Comparison of ENCODE assay signal across 38 cellular contexts in genomic region chr5:44011518-44011917, GRCh38.
"Had no signal": no experiment of that assay in that cellular context is flagged by ENCODE, and none has a peak within 500 bp of the region (broad histone marks: within the 10 kb centered on the region; RNA-seq: fewer than 3 reads in every experiment).

No MANE protein-coding gene starts in this region.

- H3K4me1 Mint-ChIP-seq: activated CD4-positive, alpha-beta memory T cell treated with anti-CD3 and anti-CD28 coated beads, Interleukin-2, amount 10 ng/mL, durations not matched to agents 7 days and 5 days; activated CD4-positive, alpha-beta T cell treated with anti-CD3 and anti-CD28 coated beads for 36 hours; activated CD4-positive, alpha-beta T cell treated with anti-CD3 and anti-CD28 coated beads, Interleukin-2, amount 10 ng/mL, durations not matched to agents 7 days and 5 days; activated CD8-positive, alpha-beta memory T cell treated with anti-CD3 and anti-CD28 coated beads, Interleukin-2, amount 10 ng/mL, durations not matched to agents 7 days and 5 days; activated naive CD4-positive, alpha-beta T cell treated with anti-CD3 and anti-CD28 coated beads, Interleukin-2, amount 10 ng/mL, durations not matched to agents 7 days and 5 days; activated naive CD4-positive, alpha-beta T cell treated with anti-CD3 and anti-CD28 coated beads, Interleukin-2, amount 50 U/mL, for 24 hours; activated naive CD8-positive, alpha-beta T cell treated with anti-CD3 and anti-CD28 coated beads, Interleukin-2, amount 10 ng/mL, durations not matched to agents 7 days and 5 days; activated naive CD8-positive, alpha-beta T cell treated with anti-CD3 and anti-CD28 coated beads, Interleukin-2, amount 50 U/mL, for 24 hours; brain; central memory CD8-positive, alpha-beta T cell; WTC11 had no signal

- H3K4me1 ChIP-seq: ascending aorta had no signal

- H3K9me3 ChIP-seq: ascending aorta had no signal

- H3K36me3 Mint-ChIP-seq: activated CD8-positive, alpha-beta memory T cell treated with anti-CD3 and anti-CD28 coated beads, Interleukin-2, amount 10 ng/mL, durations not matched to agents 7 days and 5 days; activated naive CD4-positive, alpha-beta T cell treated with anti-CD3 and anti-CD28 coated beads, Interleukin-2, amount 10 ng/mL, durations not matched to agents 7 days and 5 days; activated naive CD4-positive, alpha-beta T cell treated with anti-CD3 and anti-CD28 coated beads, Interleukin-2, amount 50 U/mL, for 24 hours; activated naive CD8-positive, alpha-beta T cell treated with anti-CD3 and anti-CD28 coated beads, Interleukin-2, amount 10 ng/mL, durations not matched to agents 7 days and 5 days; brain had no signal

- H3K27ac ChIP-seq: ascending aorta, cardiac muscle cell, WERI-Rb-1 had no signal

- H3K27me3 ChIP-seq: ascending aorta, cardiac muscle cell had no signal

- FAIRE-seq: bronchial epithelial cell had no signal

- DNase-seq: activated CD4-positive, alpha-beta memory T cell treated with anti-CD3 and anti-CD28 coated beads, Interleukin-2, amount 10 ng/mL, durations not matched to agents 7 days and 5 days; activated CD4-positive, alpha-beta T cell treated with anti-CD3 and anti-CD28 coated beads for 1 hour; activated CD4-positive, alpha-beta T cell treated with anti-CD3 and anti-CD28 coated beads for 36 hours; activated CD4-positive, alpha-beta T cell treated with anti-CD3 and anti-CD28 coated beads for 48 hours; activated CD4-positive, alpha-beta T cell treated with anti-CD3 and anti-CD28 coated beads, Interleukin-2, amount 10 ng/mL, durations not matched to agents 7 days and 5 days; activated CD4-positive, alpha-beta T cell treated with anti-CD3 and anti-CD28 coated beads, Interleukin-2, amount 50 U/mL, for 48 hours; activated CD4-positive, CD25-positive, alpha-beta regulatory T cell; activated CD8-positive, alpha-beta memory T cell treated with anti-CD3 and anti-CD28 coated beads for 24 hours; activated CD8-positive, alpha-beta memory T cell treated with anti-CD3 and anti-CD28 coated beads, Interleukin-2, amount 10 ng/mL, durations not matched to agents 7 days and 5 days; activated CD8-positive, alpha-beta memory T cell treated with anti-CD3 and anti-CD28 coated beads, Interleukin-2, amount 50 U/mL, for 48 hours; activated CD8-positive, alpha-beta T cell treated with anti-CD3 and anti-CD28 coated beads, Interleukin-2, amount 10 ng/mL, durations not matched to agents 7 days and 5 days; activated effector memory CD4-positive, alpha-beta T cell treated with Interleukin-2 at 50 U/mL for 16 hours; activated gamma-delta T cell; activated naive CD4-positive, alpha-beta T cell treated with anti-CD3 and anti-CD28 coated beads, Interleukin-2, amount 10 ng/mL, durations not matched to agents 7 days and 5 days; activated naive CD4-positive, alpha-beta T cell treated with Interleukin-2 at 50 U/mL for 16 hours; activated naive CD8-positive, alpha-beta T cell treated with anti-CD3 and anti-CD28 coated beads, Interleukin-2, amount 10 ng/mL, durations not matched to agents 7 days and 5 days; activated naive CD8-positive, alpha-beta T cell treated with anti-CD3 and anti-CD28 coated beads, Interleukin-2, amount 50 U/mL, for 24 hours; activated T-cell treated with anti-CD3 and anti-CD28 coated beads, Interleukin-2, amount 50 U/mL, for 24 hours; activated T-cell treated with anti-CD3 and anti-CD28 coated beads, Interleukin-2, amount 50 U/mL, for 48 hours; amygdala; anterior cingulate cortex; caudate nucleus; cerebellar nuclear complex; T-helper 2 cell; T-helper 9 cell; WERI-Rb-1 had no signal

- H3K27ac Mint-ChIP-seq: activated CD4-positive, alpha-beta memory T cell treated with anti-CD3 and anti-CD28 coated beads, Interleukin-2, amount 10 ng/mL, durations not matched to agents 7 days and 5 days; activated CD4-positive, alpha-beta T cell treated with anti-CD3 and anti-CD28 coated beads for 36 hours; activated CD4-positive, alpha-beta T cell treated with anti-CD3 and anti-CD28 coated beads, Interleukin-2, amount 10 ng/mL, durations not matched to agents 7 days and 5 days; activated CD8-positive, alpha-beta memory T cell treated with anti-CD3 and anti-CD28 coated beads, Interleukin-2, amount 10 ng/mL, durations not matched to agents 7 days and 5 days; activated CD8-positive, alpha-beta T cell treated with anti-CD3 and anti-CD28 coated beads, Interleukin-2, amount 10 ng/mL, durations not matched to agents 7 days and 5 days; activated naive CD4-positive, alpha-beta T cell treated with anti-CD3 and anti-CD28 coated beads, Interleukin-2, amount 10 ng/mL, durations not matched to agents 7 days and 5 days; activated naive CD4-positive, alpha-beta T cell treated with anti-CD3 and anti-CD28 coated beads, Interleukin-2, amount 50 U/mL, for 24 hours; activated naive CD8-positive, alpha-beta T cell; activated naive CD8-positive, alpha-beta T cell treated with anti-CD3 and anti-CD28 coated beads, Interleukin-2, amount 10 ng/mL, durations not matched to agents 7 days and 5 days; activated naive CD8-positive, alpha-beta T cell treated with anti-CD3 and anti-CD28 coated beads, Interleukin-2, amount 50 U/mL, for 24 hours; activated T-cell treated with anti-CD3 and anti-CD28 coated beads, Interleukin-2, amount 50 U/mL, for 24 hours; activated T-helper 2 cell treated with anti-CD3 and anti-CD28 coated beads, Interferon-gamma antibody, Interleukin-2, Interleukin-4, amounts not matched to agents 10 μg/mL and 5 μg/mL and 100 μg/mL, durations not matched to agents 14 hours and 24 hours and 36 hours; brain; T-helper 1 cell treated with Interleukin-12 subunit alpha and Interleukin-12 subunit beta and Interleukin-4 antibody, amounts not matched to agents 30 μg/mL and 1 μg/mL, for 36 hours; T-helper 2 cell treated with Interferon-gamma antibody and Interleukin-4, amounts not matched to agents 5 μg/mL and 100 μg/mL, for 36 hours; WTC11 had no signal

- ATAC-seq: activated CD4-positive, alpha-beta T cell treated with anti-CD3 and anti-CD28 coated beads for 36 hours; activated CD4-positive, CD25-positive, alpha-beta regulatory T cell treated with anti-CD3 and anti-CD28 coated beads, Interleukin-2, amount 50 U/mL, for 24 hours; activated CD8-positive, alpha-beta memory T cell treated with anti-CD3 and anti-CD28 coated beads, Interleukin-2, amount 10 ng/mL, durations not matched to agents 7 days and 5 days; activated CD8-positive, alpha-beta T cell treated with anti-CD3 and anti-CD28 coated beads, Interleukin-2, amount 10 ng/mL, durations not matched to agents 7 days and 5 days; activated naive CD8-positive, alpha-beta T cell treated with anti-CD3 and anti-CD28 coated beads, Interleukin-2, amount 50 U/mL, for 24 hours; WTC11 had no signal

- H3K4me3 Mint-ChIP-seq: activated CD4-positive, alpha-beta memory T cell treated with anti-CD3 and anti-CD28 coated beads, Interleukin-2, amount 10 ng/mL, durations not matched to agents 7 days and 5 days; activated CD4-positive, alpha-beta T cell treated with anti-CD3 and anti-CD28 coated beads for 36 hours; activated CD4-positive, alpha-beta T cell treated with anti-CD3 and anti-CD28 coated beads, Interleukin-2, amount 10 ng/mL, durations not matched to agents 7 days and 5 days; activated CD8-positive, alpha-beta memory T cell treated with anti-CD3 and anti-CD28 coated beads, Interleukin-2, amount 10 ng/mL, durations not matched to agents 7 days and 5 days; activated CD8-positive, alpha-beta T cell treated with anti-CD3 and anti-CD28 coated beads, Interleukin-2, amount 10 ng/mL, durations not matched to agents 7 days and 5 days; activated naive CD4-positive, alpha-beta T cell treated with anti-CD3 and anti-CD28 coated beads, Interleukin-2, amount 10 ng/mL, durations not matched to agents 7 days and 5 days; activated naive CD4-positive, alpha-beta T cell treated with anti-CD3 and anti-CD28 coated beads, Interleukin-2, amount 50 U/mL, for 24 hours; activated naive CD8-positive, alpha-beta T cell; activated naive CD8-positive, alpha-beta T cell treated with anti-CD3 and anti-CD28 coated beads, Interleukin-2, amount 10 ng/mL, durations not matched to agents 7 days and 5 days; activated naive CD8-positive, alpha-beta T cell treated with anti-CD3 and anti-CD28 coated beads, Interleukin-2, amount 50 U/mL, for 24 hours; activated T-cell treated with anti-CD3 and anti-CD28 coated beads, Interleukin-2, amount 50 U/mL, for 24 hours; brain; central memory CD8-positive, alpha-beta T cell; T-helper 1 cell treated with Interleukin-12 subunit alpha and Interleukin-12 subunit beta and Interleukin-4 antibody, amounts not matched to agents 30 μg/mL and 1 μg/mL, for 36 hours; T-helper 2 cell treated with Interferon-gamma antibody and Interleukin-4, amounts not matched to agents 5 μg/mL and 100 μg/mL, for 36 hours; WTC11 had no signal

- H3K27me3 Mint-ChIP-seq: activated CD4-positive, alpha-beta memory T cell treated with anti-CD3 and anti-CD28 coated beads, Interleukin-2, amount 10 ng/mL, durations not matched to agents 7 days and 5 days; activated CD4-positive, alpha-beta T cell treated with anti-CD3 and anti-CD28 coated beads for 36 hours; activated CD4-positive, alpha-beta T cell treated with anti-CD3 and anti-CD28 coated beads, Interleukin-2, amount 10 ng/mL, durations not matched to agents 7 days and 5 days; activated CD8-positive, alpha-beta memory T cell treated with anti-CD3 and anti-CD28 coated beads, Interleukin-2, amount 10 ng/mL, durations not matched to agents 7 days and 5 days; activated naive CD4-positive, alpha-beta T cell treated with anti-CD3 and anti-CD28 coated beads, Interleukin-2, amount 10 ng/mL, durations not matched to agents 7 days and 5 days; activated naive CD4-positive, alpha-beta T cell treated with anti-CD3 and anti-CD28 coated beads, Interleukin-2, amount 50 U/mL, for 24 hours; activated naive CD8-positive, alpha-beta T cell; activated naive CD8-positive, alpha-beta T cell treated with anti-CD3 and anti-CD28 coated beads, Interleukin-2, amount 10 ng/mL, durations not matched to agents 7 days and 5 days; activated naive CD8-positive, alpha-beta T cell treated with anti-CD3 and anti-CD28 coated beads, Interleukin-2, amount 50 U/mL, for 24 hours; activated T-cell treated with anti-CD3 and anti-CD28 coated beads, Interleukin-2, amount 50 U/mL, for 24 hours; central memory CD8-positive, alpha-beta T cell had no signal

- H3K4me3 ChIP-seq: ascending aorta, cardiac muscle cell had no signal

- H3K36me3 ChIP-seq: ascending aorta, cardiac muscle cell, WERI-Rb-1 had no signal
